ENCODE assay signal across 13 cellular contexts in genomic region chr1:92065042-92065441, GRCh38. TPM values are rescaled to one million over a fixed set of nuclear protein-coding genes. Genes with fewer than 3 reads are reported as not detected.
DNase-seq lines count a peak whose midpoint lies in the region; ATAC-seq and TF ChIP-seq lines count a peak whose summit lies in the region.
"Had no signal": no experiment of that assay in that cellular context is flagged by ENCODE, and none has a peak within 500 bp of the region (broad histone marks: within the 10 kb centered on the region; RNA-seq: fewer than 3 reads in every experiment).

No MANE protein-coding gene starts in this region.

- in situ Hi-C loops in KBM-7 (cut with MboI; ENCODE audit: low pct_unique_long_range_greater_than_20kb, low sequenced_read_pairs), result no loop called here
- in situ Hi-C loops in SK-MEL-5 (cut with HindIII; ENCODE audit: low pct_unique_long_range_greater_than_20kb, low sequenced_read_pairs), result no loop called here

- no peaks in the 10 kb centered on the region for H3K9me3 ChIP-seq in spleen

- no peak overlapping the region for H3K4me3 ChIP-seq in spleen

- H3K36me3 ChIP-seq in spleen, result no peaks in the 10 kb centered on the region
- H3K36me3 ChIP-seq: brain microvascular endothelial cell had no signal

- TF ChIP-seq CTCF in foreskin keratinocyte (conservative IDR thresholded peaks at IDR 0.05), result peak; percentile 19
- TF ChIP-seq CTCF in spleen (IDR thresholded peaks at IDR 0.05 in 8 of 11, conservative IDR thresholded peaks at IDR 0.05 in 3 of 11), result no peak

- H3K4me1 ChIP-seq in foreskin keratinocyte, result no peaks in the 10 kb centered on the region
- no peaks in the 10 kb centered on the region for H3K4me1 ChIP-seq in spleen

- ATAC-seq in foreskin keratinocyte (no peak), GM18517 (IDR thresholded peaks at IDR 0.05; ENCODE audit: unreplicated experiment) (no peak)

- DNase-seq in DMS53 (lab: John Stamatoyannopoulos, UW), result peak; percentile 37
- no peak for DNase-seq in DMS53 treated with DMSO at 0.1 percent for 48 hours (lab: John Stamatoyannopoulos, UW; ENCODE audit: unreplicated experiment)
- peak; percentile 8 for DNase-seq in KBM-7
- DNase-seq in SK-MEL-5 (ENCODE audit: low read depth, low spot score), result peak; percentile 47
- no peak for DNase-seq in foreskin keratinocyte
- DNase-seq in NCI-H2196 treated with DMSO at 0.1 percent for 48 hours (lab: John Stamatoyannopoulos, UW; ENCODE audit: unreplicated experiment), result no peak
- DNase-seq in spleen, result no peak
- DNase-seq: activated CD4-positive, alpha-beta T cell treated with anti-CD3 and anti-CD28 coated beads for 1 hour; brain microvascular endothelial cell; NCI-H1092; substantia nigra; T-helper 1 cell had no signal

- WGBS in spleen, 5 donors, result 84 to 94% (median 91%) methylated on average over 3 of the region's 3 CpGs

- no peak overlapping the region for H3K27ac ChIP-seq in foreskin keratinocyte
- no peak overlapping the region for H3K27ac ChIP-seq in spleen
- H3K27ac ChIP-seq: brain microvascular endothelial cell had no signal

- intact Hi-C loops in spleen (cut with DNase I; ENCODE audit: low total_unique reads), result no loop called here

- no peaks in the 10 kb centered on the region for H3K27me3 ChIP-seq in foreskin keratinocyte
- no peaks in the 10 kb centered on the region for H3K27me3 ChIP-seq in spleen (replicated peaks in 1 of 7)
- H3K27me3 ChIP-seq: brain microvascular endothelial cell had no signal

- no peak for TF ChIP-seq POLR2A in spleen (IDR thresholded peaks at IDR 0.05)

RNA-seq across cellular contexts. Expression of gene SETSIP, which starts 10.2 kb away (rescaled TPM):
- not detected in 2 replicates for total RNA-seq in SK-MEL-5 (2014; rRNA removed; shearing (Covaris generic))
- polyA plus RNA-seq in SK-MEL-5 (2015; cell fraction: cytosol; rRNA removed), result not detected in 2 replicates
- polyA plus RNA-seq in SK-MEL-5 (2015; cell fraction: nucleus; rRNA removed), result not detected in 2 replicates
- total RNA-seq in foreskin keratinocyte, result 0.20 and 0.25 TPM in 2 replicates
- polyA plus RNA-seq in foreskin keratinocyte, result not detected in 2 replicates
- not detected for total RNA-seq in spleen
- under 1 TPM in 1 of 3 donors, not detected in 2; 0.15 TPM for polyA plus RNA-seq in spleen

RNA-seq across cellular contexts. Expression of gene BTBD8, which starts 15.1 kb away (rescaled TPM):
- total RNA-seq in SK-MEL-5 (2014; rRNA removed; shearing (Covaris generic)), result 2.9 and 4.2 TPM in 2 replicates
- 1.00 and 2.0 TPM in 2 replicates for polyA plus RNA-seq in SK-MEL-5 (2015; cell fraction: cytosol; rRNA removed)
- 5.3 and 7.0 TPM in 2 replicates for polyA plus RNA-seq in SK-MEL-5 (2015; cell fraction: nucleus; rRNA removed)
- total RNA-seq in foreskin keratinocyte, result 1.4 and 2.4 TPM in 2 replicates
- polyA plus RNA-seq in foreskin keratinocyte, result 0.30 and 0.34 TPM in 2 replicates
- 1 to 10 TPM; 3.0 to 6.9 (median 4.1) TPM for total RNA-seq in spleen
- under 1 TPM; 0.52 to 0.90 (median 0.55) TPM for polyA plus RNA-seq in spleen

RNA-seq across cellular contexts. Expression of gene EPHX4, which starts 35.3 kb away (rescaled TPM):
- 6.5 and 8.3 TPM in 2 replicates for total RNA-seq in SK-MEL-5 (2014; rRNA removed; shearing (Covaris generic))
- 5.3 and 6.1 TPM in 2 replicates for polyA plus RNA-seq in SK-MEL-5 (2015; cell fraction: cytosol; rRNA removed)
- 1.2 and 1.4 TPM in 2 replicates for polyA plus RNA-seq in SK-MEL-5 (2015; cell fraction: nucleus; rRNA removed)
- total RNA-seq in foreskin keratinocyte (2.0 and 3.4 TPM in 2 replicates), spleen (under 1 TPM in 1 of 7 donors, not detected in 6; 0.51 TPM)
- polyA plus RNA-seq in foreskin keratinocyte (2.2 and 2.7 TPM in 2 replicates), spleen (under 1 TPM in 1 of 3 donors, not detected in 2; 0.07 TPM)

Comparison
In these comparisons a context has a peak if more than half of its experiments do, and no peak if none do; other contexts are left out.
1. DNase-seq: peak in DMS53 (single experiment), KBM-7 (single experiment) and SK-MEL-5 (single experiment); none in DMS53 treated with DMSO at 0.1 percent for 48 hours (single experiment), foreskin keratinocyte (0 of 2), NCI-H2196 treated with DMSO at 0.1 percent for 48 hours (single experiment) and spleen (single experiment).